In the genomic region with DNA sequence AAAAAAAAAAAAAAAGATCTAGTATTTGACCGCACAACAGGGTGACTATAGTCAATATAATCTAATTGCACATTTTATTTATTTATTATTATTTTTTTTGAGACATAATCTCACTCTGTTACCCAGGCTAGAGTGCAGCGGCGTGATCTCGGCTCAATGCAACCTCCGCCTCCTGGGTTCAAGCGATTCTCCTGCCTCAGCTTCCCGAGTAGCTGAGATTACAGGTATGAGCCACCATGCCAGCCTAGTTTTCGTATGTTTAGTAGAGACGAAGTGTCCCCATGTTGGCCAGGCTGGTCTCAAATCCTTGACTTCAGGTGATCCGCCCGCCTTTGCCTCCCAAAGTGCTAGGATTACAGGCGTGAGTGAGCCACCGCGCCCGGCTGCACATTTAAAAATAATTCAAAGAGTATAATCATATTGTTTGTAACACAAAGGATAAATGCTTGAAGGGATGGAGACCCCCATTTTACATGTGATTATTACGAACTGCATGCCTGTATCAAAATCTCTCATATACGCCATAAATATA, we compare ENCODE assay signal across 8 cellular contexts. TPM values are rescaled to one million over a fixed set of nuclear protein-coding genes. Genes with fewer than 3 reads are reported as not detected.
DNase-seq lines count a peak whose midpoint lies in the region; ATAC-seq and TF ChIP-seq lines count a peak whose summit lies in the region.

No MANE protein-coding gene starts in this region.

- H3K36me3 ChIP-seq in left ventricle myocardium inferior (peaks cover 33% of the 10 kb centered on the region), body of pancreas (replicated peaks in 1 of 2; ENCODE audit: insufficient read depth in 1 of 2, low read depth in 2 of 2) (peaks cover 0 to 2% of the 10 kb centered on the region in 2 donors), mesodermal cell (ENCODE audit: control insufficient read depth, insufficient read depth, low read length) (peaks cover 33% of the 10 kb centered on the region), aorta (ENCODE audit: control insufficient read depth in 1 of 2, insufficient read depth in 2 of 2, low read length in 1 of 2) (no peaks in the 10 kb centered on the region)

- H3K9me3 ChIP-seq in left ventricle myocardium inferior (replicated peaks) (no peaks in the 10 kb centered on the region), body of pancreas (no peaks in the 10 kb centered on the region), mesodermal cell (ENCODE audit: control insufficient read depth, low read length) (no peaks in the 10 kb centered on the region), aorta (ENCODE audit: control insufficient read depth, low read length) (no peaks in the 10 kb centered on the region)

- H3K27me3 ChIP-seq in left ventricle myocardium inferior (ENCODE audit: low read depth) (no peaks in the 10 kb centered on the region), body of pancreas (no peaks in the 10 kb centered on the region), aorta (ENCODE audit: control insufficient read depth in 1 of 2, insufficient read depth in 2 of 2, low read length in 1 of 2) (no peaks in the 10 kb centered on the region)

- H3K27ac ChIP-seq in left ventricle myocardium inferior (replicated peaks) = peak overlapping the region; percentile 84
- peak overlapping the region in 2 of 4 donors; percentile 94 to 95 for H3K27ac ChIP-seq in body of pancreas
- H3K27ac ChIP-seq in mesodermal cell (ENCODE audit: low read depth, low read length, severe bottlenecking) = no peak overlapping the region
- no peak overlapping the region for H3K27ac ChIP-seq in aorta (ENCODE audit: low read depth in 1 of 2, low read length in 2 of 2)

- TF ChIP-seq POLR2A in body of pancreas (IDR thresholded peaks at IDR 0.05) = no peak

- peaks cover 25% of the 10 kb centered on the region for H3K4me1 ChIP-seq in left ventricle myocardium inferior
- H3K4me1 ChIP-seq in body of pancreas = peaks cover 11% of the 10 kb centered on the region
- no peaks in the 10 kb centered on the region for H3K4me1 ChIP-seq in mesodermal cell (ENCODE audit: control insufficient read depth, insufficient read depth, low read length, poor library complexity, severe bottlenecking)
- no peaks in the 10 kb centered on the region for H3K4me1 ChIP-seq in aorta (ENCODE audit: control insufficient read depth in 1 of 2, insufficient read depth in 2 of 2, low read length in 2 of 2)

- intact Hi-C loops in left ventricle myocardium inferior (cut with micrococcal nuclease) (no loop called here), left cardiac atrium (cut with DNase I) (no loop called here), body of pancreas (cut with DNase I) (no loop called here), aorta (cut with DNase I) (no loop called here), sciatic nerve (cut with DNase I) (no loop called here)

- peak overlapping the region; percentile 88 for H3K4me3 ChIP-seq in left ventricle myocardium inferior
- H3K4me3 ChIP-seq in body of pancreas = peak overlapping the region; percentile 71 to 98
- H3K4me3 ChIP-seq in mesodermal cell (ENCODE audit: extremely low read depth, insufficient read depth, low read length, poor library complexity, severe bottlenecking) = peak overlapping the region; percentile 84
- H3K4me3 ChIP-seq in aorta (ENCODE audit: low read length in 2 of 2) = peak overlapping the region; percentile 64 to 84

- no peak for ATAC-seq in left cardiac atrium
- no peak for ATAC-seq in body of pancreas
- no peak for ATAC-seq in aorta (ENCODE audit: low FRiP score)
- ATAC-seq in sciatic nerve = no peak

- no peak for TF ChIP-seq CTCF in left ventricle myocardium inferior (IDR thresholded peaks at IDR 0.05; ENCODE audit: borderline replicate concordance)
- no peak for TF ChIP-seq CTCF in body of pancreas (IDR thresholded peaks at IDR 0.05)

- DNase-seq in left ventricle myocardium inferior (no peak), left cardiac atrium (no peak), body of pancreas (no peak), aorta (no peak), NCI-H526 treated with DMSO at 0.1 percent for 48 hours (lab: John Stamatoyannopoulos, UW) (no peak), sciatic nerve (ENCODE audit: low spot score) (no peak), GM03348 (ENCODE audit: low spot score) (no peak)

- 18 to 24% methylated on average over 17 of the region's 17 CpGs for WGBS in body of pancreas, 2 donors
- 34 to 42% methylated on average over 5 to 10 of the region's 17 CpGs for WGBS in mesodermal cell (ENCODE audit: insufficient coverage in 2 of 2), 2 experiments
- 26 to 31% methylated on average over 17 of the region's 17 CpGs for WGBS in aorta, 2 donors

RNA-seq across cellular contexts. Expression of gene ANKS3, which starts 0.8 kb away (rescaled TPM):
- total RNA-seq in left ventricle myocardium inferior (8.7 TPM), left cardiac atrium (10 to 100 TPM; 11.0 to 11.6 TPM), body of pancreas (10 to 100 TPM; 16.6 to 64.9 TPM), aorta (10 to 100 TPM; 21.7 to 36.7 TPM), sciatic nerve (34.4 TPM)
- polyA plus RNA-seq in mesodermal cell (2013, experiment 1 of 2) = 12.9 TPM
- 10.1 TPM for polyA plus RNA-seq in mesodermal cell (2013, experiment 2 of 2)
- polyA plus RNA-seq in aorta = 10 to 100 TPM in 1 of 2 donors, 1 to 10 TPM in 1; 6.3 to 79.5 TPM

RNA-seq across cellular contexts. Expression of gene DNAAF8, which starts 1.1 kb away (rescaled TPM):
- total RNA-seq in left ventricle myocardium inferior (0.77 TPM), left cardiac atrium (under 1 TPM; 0.52 to 0.85 TPM), body of pancreas (under 1 TPM; under 0.01 to 0.26 TPM), aorta (under 1 TPM in 1 of 2 donors, not detected in 1; 0.24 TPM), sciatic nerve (0.31 TPM)
- 0.26 TPM for polyA plus RNA-seq in mesodermal cell (2013, experiment 1 of 2)
- 0.71 TPM for polyA plus RNA-seq in mesodermal cell (2013, experiment 2 of 2)
- under 1 TPM in 1 of 2 donors, not detected in 1; 0.49 TPM for polyA plus RNA-seq in aorta

RNA-seq across cellular contexts. Expression of gene ZNF500, which starts 33.7 kb away (rescaled TPM):
- total RNA-seq in left ventricle myocardium inferior = 5.4 TPM
- 10 to 100 TPM in 1 of 2 donors, 1 to 10 TPM in 1; 6.3 to 10.3 TPM for total RNA-seq in left cardiac atrium
- 10 to 100 TPM in 1 of 2 donors, 1 to 10 TPM in 1; 7.5 to 13.8 TPM for total RNA-seq in body of pancreas
- polyA plus RNA-seq in mesodermal cell (2013, experiment 1 of 2) = 7.6 TPM
- 7.0 TPM for polyA plus RNA-seq in mesodermal cell (2013, experiment 2 of 2)
- 10 to 100 TPM; 13.0 to 17.0 TPM for total RNA-seq in aorta
- polyA plus RNA-seq in aorta = 10 to 100 TPM in 1 of 2 donors, 1 to 10 TPM in 1; 1.9 to 13.0 TPM
- total RNA-seq in sciatic nerve = 21.5 TPM

RNA-seq across cellular contexts. Expression of gene NUDT16L1, which starts 39.9 kb away (rescaled TPM):
- total RNA-seq in left ventricle myocardium inferior = 61.9 TPM
- 10 to 100 TPM; 39.1 to 41.0 TPM for total RNA-seq in left cardiac atrium
- total RNA-seq in body of pancreas = 10 to 100 TPM; 18.7 to 25.4 TPM
- 28.0 TPM for polyA plus RNA-seq in mesodermal cell (2013, experiment 1 of 2)
- 23.2 TPM for polyA plus RNA-seq in mesodermal cell (2013, experiment 2 of 2)
- 10 to 100 TPM; 11.1 to 16.2 TPM for total RNA-seq in aorta
- polyA plus RNA-seq in aorta = 10 to 100 TPM; 25.2 to 28.3 TPM
- 21.3 TPM for total RNA-seq in sciatic nerve

RNA-seq across cellular contexts. Expression of gene SEPTIN12, which starts 54.9 kb away (rescaled TPM):
- total RNA-seq in left ventricle myocardium inferior = not detected
- not detected for total RNA-seq in left cardiac atrium
- not detected for total RNA-seq in body of pancreas
- polyA plus RNA-seq in mesodermal cell (2013, experiment 1 of 2) = not detected
- not detected for polyA plus RNA-seq in mesodermal cell (2013, experiment 2 of 2)
- total RNA-seq in aorta = not detected
- polyA plus RNA-seq in aorta = not detected
- not detected for total RNA-seq in sciatic nerve
